ENCODE assay signal across 19 cellular contexts in genomic region chr15:56001476-56002078, GRCh38.
"Had no signal": no experiment of that assay in that cellular context is flagged by ENCODE, and none has a peak within 500 bp of the region (broad histone marks: within the 10 kb centered on the region; RNA-seq: fewer than 3 reads in every experiment).

No MANE protein-coding gene starts in this region.

- DNase-seq: activated CD4-positive, alpha-beta T cell treated with anti-CD3 and anti-CD28 coated beads for 36 hours; activated CD4-positive, alpha-beta T cell treated with anti-CD3 and anti-CD28 coated beads, Interleukin-2, amount 50 U/mL, for 4 hours; activated CD8-positive, alpha-beta memory T cell treated with anti-CD3 and anti-CD28 coated beads for 24 hours; activated CD8-positive, alpha-beta memory T cell treated with anti-CD3 and anti-CD28 coated beads, Interleukin-2, amount 50 U/mL, for 4 hours; activated T-cell treated with anti-CD3 and anti-CD28 coated beads, Interleukin-2, amount 50 U/mL, for 24 hours; brain microvascular endothelial cell; effector memory CD8-positive, alpha-beta T cell; heart left ventricle; islet precursor cell; left colon; lower lobe of right lung; naive thymus-derived CD8-positive, alpha-beta T cell; stimulated activated CD4-positive, alpha-beta T cell treated with anti-CD3 and anti-CD28 coated beads, Interleukin-4, amount 100 ng/mL, for 24 hours; stimulated activated naive CD4-positive, alpha-beta T cell treated with Interleukin-2 at 50 U/mL for 16 hours; T1000 had no signal

- FAIRE-seq: colon, endothelial cell of umbilical vein had no signal

- H3K9me3 ChIP-seq: ascending aorta, heart left ventricle, lower lobe of right lung, prostate gland had no signal

- H3K27ac ChIP-seq: ascending aorta, brain microvascular endothelial cell, heart left ventricle, lower lobe of right lung, prostate gland had no signal

- H3K27me3 ChIP-seq: ascending aorta, brain microvascular endothelial cell, heart left ventricle had no signal

- H3K4me3 ChIP-seq: ascending aorta, heart left ventricle, lower lobe of right lung, prostate gland had no signal

- H3K4me1 ChIP-seq: ascending aorta, heart left ventricle, lower lobe of right lung, prostate gland had no signal

- H3K36me3 ChIP-seq: ascending aorta, brain microvascular endothelial cell, heart left ventricle, lower lobe of right lung, prostate gland had no signal
